ENCODE assay signal across 18 cellular contexts in genomic region chr22:49334589-49334873, GRCh38.
"Had no signal": no experiment of that assay in that cellular context is flagged by ENCODE, and none has a peak within 500 bp of the region (broad histone marks: within the 10 kb centered on the region; RNA-seq: fewer than 3 reads in every experiment).

No MANE protein-coding gene starts in this region.

- H3K27ac ChIP-seq: dorsolateral prefrontal cortex, ovary, sigmoid colon, stomach had no signal

- H3K27me3 ChIP-seq: ovary had no signal

- H3K4me3 ChIP-seq: dorsolateral prefrontal cortex, ovary, sigmoid colon, stomach had no signal

- H3K4me2 ChIP-seq: SK-N-SH had no signal

- H3K9me3 ChIP-seq: ovary, sigmoid colon, SK-N-SH had no signal

- H3K36me3 ChIP-seq: ovary, sigmoid colon, stomach had no signal

- H3K4me1 Mint-ChIP-seq: activated B cell treated with CpG ODN at 0.5 μM for 24 hours; nephron; stimulated activated effector memory CD8-positive, alpha-beta T cell treated with anti-CD3 and anti-CD28 coated beads, Interleukin-12 subunit alpha, Interleukin-12 subunit beta, amount 100 ng/mL, for 72 hours had no signal

- H3K27ac Mint-ChIP-seq: activated B cell treated with CpG ODN at 0.5 μM for 24 hours; activated CD8-positive, alpha-beta T cell treated with anti-CD3 and anti-CD28 coated beads for 36 hours; activated naive CD8-positive, alpha-beta T cell; activated T-cell treated with anti-CD3 and anti-CD28 coated beads, Interleukin-2, amount 50 U/mL, for 72 hours; nephron; stimulated activated effector memory CD8-positive, alpha-beta T cell treated with anti-CD3 and anti-CD28 coated beads, Interleukin-12 subunit alpha, Interleukin-12 subunit beta, amount 100 ng/mL, for 72 hours; T-helper 2 cell treated with Interferon-gamma antibody and Interleukin-4, amounts not matched to agents 5 μg/mL and 100 μg/mL, for 36 hours had no signal

- H3K4me3 Mint-ChIP-seq: activated B cell treated with CpG ODN at 0.5 μM for 24 hours; activated CD8-positive, alpha-beta T cell treated with anti-CD3 and anti-CD28 coated beads for 36 hours; activated naive CD8-positive, alpha-beta T cell; activated T-cell treated with anti-CD3 and anti-CD28 coated beads, Interleukin-2, amount 50 U/mL, for 72 hours; nephron; stimulated activated effector memory CD8-positive, alpha-beta T cell treated with anti-CD3 and anti-CD28 coated beads, Interleukin-12 subunit alpha, Interleukin-12 subunit beta, amount 100 ng/mL, for 72 hours; T-helper 2 cell treated with Interferon-gamma antibody and Interleukin-4, amounts not matched to agents 5 μg/mL and 100 μg/mL, for 36 hours had no signal

- H3K9me3 Mint-ChIP-seq: activated B cell treated with CpG ODN at 0.5 μM for 24 hours; activated CD8-positive, alpha-beta T cell treated with anti-CD3 and anti-CD28 coated beads for 36 hours; activated T-cell treated with anti-CD3 and anti-CD28 coated beads, Interleukin-2, amount 50 U/mL, for 72 hours; nephron; stimulated activated effector memory CD8-positive, alpha-beta T cell treated with anti-CD3 and anti-CD28 coated beads, Interleukin-12 subunit alpha, Interleukin-12 subunit beta, amount 100 ng/mL, for 72 hours; T-helper 2 cell treated with Interferon-gamma antibody and Interleukin-4, amounts not matched to agents 5 μg/mL and 100 μg/mL, for 36 hours had no signal

- H3K9ac ChIP-seq: SK-N-SH had no signal

- H3K27me3 Mint-ChIP-seq: activated B cell treated with CpG ODN at 0.5 μM for 24 hours; activated CD8-positive, alpha-beta T cell treated with anti-CD3 and anti-CD28 coated beads for 36 hours had no signal

- H3K36me3 Mint-ChIP-seq: activated naive CD8-positive, alpha-beta T cell; stimulated activated effector memory CD8-positive, alpha-beta T cell treated with anti-CD3 and anti-CD28 coated beads, Interleukin-12 subunit alpha, Interleukin-12 subunit beta, amount 100 ng/mL, for 72 hours had no signal

- H3K4me1 ChIP-seq: sigmoid colon, stomach had no signal

- DNase-seq: activated B cell treated with CpG ODN at 0.5 μM for 24 hours; activated CD4-positive, alpha-beta T cell treated with anti-CD3 and anti-CD28 coated beads for 4 hours; activated CD8-positive, alpha-beta T cell treated with anti-CD3 and anti-CD28 coated beads for 36 hours; activated T-cell treated with anti-CD3 and anti-CD28 coated beads, Interleukin-2, amount 50 U/mL, for 72 hours; erythroblast; kidney; midbrain; ovary; sigmoid colon; stimulated activated CD4-positive, alpha-beta T cell treated with anti-CD3 and anti-CD28 coated beads, Interleukin-4, amount 100 ng/mL, for 24 hours; trophoblast cell had no signal
